Comparison of ENCODE assay signal across 1 cellular context in genomic region chr21:33578959-33579542, GRCh38.
TF ChIP-seq lines count a peak whose summit lies in the region.

No MANE protein-coding gene starts in this region.

TF ChIP-seq in HEK293, 187 proteins besides CTCF, POLR2A, EP300 and RAD21 (continued from another document and continues in another):
- no peak for TF ChIP-seq ZNF26 (tag by site-specific recombination; IDR thresholded peaks at IDR 0.05)
- no peak for TF ChIP-seq ZBTB48 (tag by site-specific recombination; IDR thresholded peaks at IDR 0.05)
- no peak for TF ChIP-seq MZF1 (tag by site-specific recombination; IDR thresholded peaks at IDR 0.05; ENCODE audit: borderline replicate concordance)
- TF ChIP-seq ZBTB21 (tag by site-specific recombination; IDR thresholded peaks at IDR 0.05), result no peak
- no peak for TF ChIP-seq GLIS1 (tag by site-specific recombination; IDR thresholded peaks at IDR 0.05)
- TF ChIP-seq ZNF677 (tag by site-specific recombination; IDR thresholded peaks at IDR 0.05), result no peak
- 0 out of 2 replicates have a peak, but pooled peaks have one; percentile 37 for TF ChIP-seq ZNF184 (tag by site-specific recombination; IDR thresholded peaks at IDR 0.05)
- TF ChIP-seq ZNF747 (tag by site-specific recombination; IDR thresholded peaks at IDR 0.05), result no peak
- TF ChIP-seq ZNF571 (tag by site-specific recombination; IDR thresholded peaks at IDR 0.05), result no peak
- TF ChIP-seq PATZ1 (tag by site-specific recombination; IDR thresholded peaks at IDR 0.05), result no peak
- no peak for TF ChIP-seq ZNF529 (tag by site-specific recombination; IDR thresholded peaks at IDR 0.05; ENCODE audit: insufficient replicate concordance)
- TF ChIP-seq ZNF10 (tag by site-specific recombination; IDR thresholded peaks at IDR 0.05), result no peak
- no peak for TF ChIP-seq ZNF596 (tag by site-specific recombination; IDR thresholded peaks at IDR 0.05)
- TF ChIP-seq ZNF48 (tag by site-specific recombination; IDR thresholded peaks at IDR 0.05), result no peak
- TF ChIP-seq ZNF514 (tag by site-specific recombination; IDR thresholded peaks at IDR 0.05), result no peak
- peak; percentile 23; the same call in 1 of the 2 replicates for TF ChIP-seq ZNF639 (tag by site-specific recombination; IDR thresholded peaks at IDR 0.05)
- no peak for TF ChIP-seq ZNF555 (tag by site-specific recombination; conservative IDR thresholded peaks at IDR 0.05)
- peak; percentile 73; the same call in 1 of the 2 replicates for TF ChIP-seq ZNF600 (tag by site-specific recombination; IDR thresholded peaks at IDR 0.05)
- TF ChIP-seq SCRT1 (tag by site-specific recombination; IDR thresholded peaks at IDR 0.05; ENCODE audit: borderline replicate concordance), result no peak
- no peak for TF ChIP-seq HIC1 (tag by site-specific recombination; IDR thresholded peaks at IDR 0.05)
- 0 out of 2 replicates have a peak, but pooled peaks have one; percentile 30 for TF ChIP-seq OSR2 (tag by site-specific recombination; IDR thresholded peaks at IDR 0.05)
- TF ChIP-seq TSHZ1 (tag by site-specific recombination; IDR thresholded peaks at IDR 0.05; ENCODE audit: borderline replicate concordance), result 0 out of 2 replicates have a peak, but pooled peaks have one; percentile 20
- no peak for TF ChIP-seq PRDM4 (tag by site-specific recombination; IDR thresholded peaks at IDR 0.05)
- TF ChIP-seq ZNF214 (tag by site-specific recombination; IDR thresholded peaks at IDR 0.05; ENCODE audit: borderline replicate concordance), result no peak
- no peak for TF ChIP-seq TRIM28 (IDR thresholded peaks at IDR 0.05; ENCODE audit: borderline replicate concordance, low read length)
- no peak for TF ChIP-seq ZFP41 (tag by site-specific recombination; IDR thresholded peaks at IDR 0.05; ENCODE audit: borderline replicate concordance)
- no peak for TF ChIP-seq ZNF266 (tag by site-specific recombination; IDR thresholded peaks at IDR 0.05; ENCODE audit: low read depth)
- no peak for TF ChIP-seq ZSCAN23 (tag by site-specific recombination; IDR thresholded peaks at IDR 0.05)
- no peak for TF ChIP-seq ZNF704 (tag by site-specific recombination; IDR thresholded peaks at IDR 0.05)
- 0 out of 2 replicates have a peak, but pooled peaks have one; percentile 38 for TF ChIP-seq ZEB2 (tag by site-specific recombination; IDR thresholded peaks at IDR 0.05)
- no peak for TF ChIP-seq REPIN1 (tag by site-specific recombination; IDR thresholded peaks at IDR 0.05; ENCODE audit: low read depth)
- 0 out of 2 replicates have a peak, but pooled peaks have one; percentile 13 for TF ChIP-seq KLF9 (tag by site-specific recombination; IDR thresholded peaks at IDR 0.05; ENCODE audit: low read depth)
- TF ChIP-seq ZNF561 (tag by site-specific recombination; IDR thresholded peaks at IDR 0.05; ENCODE audit: borderline replicate concordance), result no peak
- no peak for TF ChIP-seq ZNF404 (tag by site-specific recombination; IDR thresholded peaks at IDR 0.05)
- no peak for TF ChIP-seq ZNF16 (tag by site-specific recombination; IDR thresholded peaks at IDR 0.05; ENCODE audit: low read depth)
- TF ChIP-seq ZNF23 (tag by site-specific recombination; IDR thresholded peaks at IDR 0.05; ENCODE audit: borderline replicate concordance), result no peak
- no peak for TF ChIP-seq ZNF350 (tag by site-specific recombination; IDR thresholded peaks at IDR 0.05)
- no peak for TF ChIP-seq KLF8 (tag by site-specific recombination; IDR thresholded peaks at IDR 0.05)
- no peak; the same call in 1 of the 2 replicates for TF ChIP-seq FEZF1 (tag by site-specific recombination; IDR thresholded peaks at IDR 0.05)
- no peak for TF ChIP-seq ZNF518A (tag by site-specific recombination; conservative IDR thresholded peaks at IDR 0.05; ENCODE audit: low read depth)
